7 cellular contexts compared by ENCODE assay signal in genomic region chr6:89297695-89298351, GRCh38. TPM values are rescaled to one million over a fixed set of nuclear protein-coding genes. Genes with fewer than 3 reads are reported as not detected.
A peak's percentile ranks its signal among the peaks of the same experiment; 100 is the strongest.
DNase-seq lines count a peak whose midpoint lies in the region; ATAC-seq and TF ChIP-seq lines count a peak whose summit lies in the region.

No MANE protein-coding gene starts in this region.

- no peaks in the 10 kb centered on the region for H3K9me3 ChIP-seq in endodermal cell (ENCODE audit: control insufficient read depth, low read length)

- H3K4me1 ChIP-seq in endodermal cell (ENCODE audit: control insufficient read depth, insufficient read depth, low read length): no peaks in the 10 kb centered on the region

- no peaks in the 10 kb centered on the region for H3K9me3 Mint-ChIP-seq in endodermal cell

- H3K36me3 ChIP-seq in endodermal cell (ENCODE audit: control insufficient read depth, insufficient read depth, low read length): no peaks in the 10 kb centered on the region

- no peak overlapping the region for H3K4me3 Mint-ChIP-seq in endodermal cell

- H3K27me3 ChIP-seq in endodermal cell (ENCODE audit: control insufficient read depth, insufficient read depth, low read length, poor library complexity, severe bottlenecking): no peaks in the 10 kb centered on the region

- H3K4me1 Mint-ChIP-seq in endodermal cell: no peaks in the 10 kb centered on the region

- H3K27ac ChIP-seq in endodermal cell (ENCODE audit: low read depth, low read length): no peak overlapping the region

- H3K27ac Mint-ChIP-seq in endodermal cell: no peak overlapping the region

- DNase-seq in NCI-H226 (peak; percentile 98), fibroblast of gingiva (ENCODE audit: low read depth) (peak; percentile 62), putamen (ENCODE audit: low spot score) (peak; percentile 86), endodermal cell (no peak)
- DNase-seq in activated CD8-positive, alpha-beta memory T cell treated with anti-CD3 and anti-CD28 coated beads for 24 hours: peak; percentile 71

- H3K36me3 Mint-ChIP-seq in endodermal cell (ENCODE audit: low read depth): no peaks in the 10 kb centered on the region

- H3K4me3 ChIP-seq in endodermal cell (ENCODE audit: low read length): no peak overlapping the region

- H3K9ac ChIP-seq in endodermal cell (ENCODE audit: extremely low read depth, low read length, poor library complexity, severe bottlenecking): no peak overlapping the region

- no peak for TF ChIP-seq CTCF in endodermal cell (conservative IDR thresholded peaks at IDR 0.05)

- no peaks in the 10 kb centered on the region for H3K27me3 Mint-ChIP-seq in endodermal cell (ENCODE audit: insufficient read depth)

- ATAC-seq in GM18520 (IDR thresholded peaks at IDR 0.05; ENCODE audit: unreplicated experiment) (peak; percentile 69), HG02852 (IDR thresholded peaks at IDR 0.05; ENCODE audit: unreplicated experiment) (peak; percentile 96)

- WGBS in endodermal cell (ENCODE audit: insufficient coverage in 1 of 2, insufficient read length in 1 of 2), 2 experiments: 77 to 83% methylated on average over 5 to 12 of the region's 12 CpGs

RNA-seq across cellular contexts. Expression of gene GABRR2, which starts 17.3 kb away (rescaled TPM):
- total RNA-seq in endodermal cell: under 1 TPM; 0.15 to 0.27 TPM
- polyA plus RNA-seq in endodermal cell (2013, experiment 1 of 2): 0.36 TPM
- polyA plus RNA-seq in endodermal cell (2013, experiment 2 of 2): 0.17 TPM

RNA-seq across cellular contexts. Expression of gene UBE2J1, which starts 54.7 kb away (rescaled TPM):
- 10 to 100 TPM; 20.1 to 21.9 TPM for total RNA-seq in endodermal cell
- polyA plus RNA-seq in endodermal cell (2013, experiment 1 of 2): 34.6 TPM
- 35.2 TPM for polyA plus RNA-seq in endodermal cell (2013, experiment 2 of 2)
